Comparison of ENCODE assay signal across 8 cellular contexts in genomic region chr16:1311212-1311737, GRCh38. TPM values are rescaled to one million over a fixed set of nuclear protein-coding genes. Genes with fewer than 3 reads are reported as not detected.
A peak's percentile ranks its signal among the peaks of the same experiment; 100 is the strongest.
DNase-seq lines count a peak whose midpoint lies in the region; ATAC-seq, FAIRE-seq and TF ChIP-seq lines count a peak whose summit lies in the region.

No MANE protein-coding gene starts in this region.

- peaks cover 3% of the 10 kb centered on the region for H4K20me1 ChIP-seq in fibroblast of lung (ENCODE audit: control insufficient read depth, extremely low read depth, insufficient read depth, low read length)

- H3K4me1 Mint-ChIP-seq in progenitor cell of endocrine pancreas (ENCODE audit: low read depth) = peaks cover 19% of the 10 kb centered on the region

- H3K27me3 Mint-ChIP-seq in progenitor cell of endocrine pancreas = no peaks in the 10 kb centered on the region

- FAIRE-seq in D721Med (lab: Jason Lieb, UNC) = no peak

- peaks cover 5% of the 10 kb centered on the region for H3K36me3 Mint-ChIP-seq in progenitor cell of endocrine pancreas (ENCODE audit: insufficient read depth)

- DNase-seq in RWPE2 (ENCODE audit: low spot score) (no peak), fibroblast of lung (ENCODE audit: low read depth in 2 of 2) (no peak), progenitor cell of endocrine pancreas (ENCODE audit: low spot score, unreplicated experiment) (no peak), mucosa of gallbladder (ENCODE audit: low spot score) (no peak), D721Med (ENCODE audit: insufficient read length, low spot score) (no peak), MV-4-11 (lab: John Stamatoyannopoulos, UW) (no peak)

- H3K4me2 ChIP-seq in fibroblast of lung (ENCODE audit: extremely low read depth, insufficient read depth, low read length) = peak overlapping the region; percentile 73

- H3K4me1 ChIP-seq in ES-I3 (ENCODE audit: insufficient read depth, low read length) (peaks cover 5% of the 10 kb centered on the region; the same call in 1 of the 2 replicates), RWPE2 (ENCODE audit: insufficient read depth, poor library complexity, severe bottlenecking) (peaks cover 9% of the 10 kb centered on the region), fibroblast of lung (ENCODE audit: control insufficient read depth, extremely low read depth, insufficient read depth, low read length) (peaks cover 10% of the 10 kb centered on the region)

- H3K27me3 ChIP-seq in RWPE2 (ENCODE audit: insufficient read depth, poor library complexity, severe bottlenecking) = no peaks in the 10 kb centered on the region
- no peaks in the 10 kb centered on the region for H3K27me3 ChIP-seq in fibroblast of lung (ENCODE audit: control insufficient read depth, insufficient read depth, low read length)

- H3K36me3 ChIP-seq in ES-I3 (ENCODE audit: insufficient read depth, low read length) (peaks cover 13% of the 10 kb centered on the region), RWPE2 (ENCODE audit: low read depth) (peaks cover 53% of the 10 kb centered on the region), fibroblast of lung (ENCODE audit: control insufficient read depth, insufficient read depth, low read length) (peaks cover 26% of the 10 kb centered on the region)

- TF ChIP-seq CTCF in RWPE2 (IDR thresholded peaks at IDR 0.05; ENCODE audit: poor library complexity, severe bottlenecking) (no peak), fibroblast of lung (conservative IDR thresholded peaks at IDR 0.05 in 1 of 2, IDR thresholded peaks at IDR 0.05 in 1 of 2; ENCODE audit: low read depth in 1 of 2, low read length in 2 of 2) (no peak), progenitor cell of endocrine pancreas (IDR thresholded peaks at IDR 0.05; ENCODE audit: unreplicated experiment) (no peak), D721Med (IDR thresholded peaks at IDR 0.05; ENCODE audit: insufficient read depth, missing control alignments) (no peak)

- H3K79me2 ChIP-seq in fibroblast of lung (ENCODE audit: control insufficient read depth, insufficient read depth, low read length) = peaks cover 65% of the 10 kb centered on the region

- H3K4me3 Mint-ChIP-seq in progenitor cell of endocrine pancreas (ENCODE audit: low read depth) = peak overlapping the region; percentile 100

- peak overlapping the region; percentile 99 for H3K27ac Mint-ChIP-seq in progenitor cell of endocrine pancreas

- peak overlapping the region; percentile 90; the same call in 1 of the 2 replicates for H3K9ac ChIP-seq in ES-I3 (ENCODE audit: low read depth, low read length)
- H3K9ac ChIP-seq in fibroblast of lung (ENCODE audit: insufficient read depth, low read length) = peak overlapping the region; percentile 100

- H3K27ac ChIP-seq in RWPE2 (ENCODE audit: poor library complexity, severe bottlenecking) = no peak overlapping the region
- H3K27ac ChIP-seq in fibroblast of lung (ENCODE audit: insufficient read depth, low read length) = peak overlapping the region; percentile 13

- no peaks in the 10 kb centered on the region for H3K9me3 Mint-ChIP-seq in progenitor cell of endocrine pancreas (ENCODE audit: low read depth)

- peak overlapping the region; percentile 46 for H3K4me3 ChIP-seq in RWPE2 (ENCODE audit: severe bottlenecking)
- peak overlapping the region; percentile 66 to 96 (median 90) for H3K4me3 ChIP-seq in fibroblast of lung (replicated peaks in 1 of 4; ENCODE audit: control extremely low read depth in 1 of 4, insufficient read depth in 1 of 4, low read depth in 3 of 4, low read length in 4 of 4)

- H3K9me3 ChIP-seq in ES-I3 (ENCODE audit: control insufficient read depth, insufficient read depth, low read length) (no peaks in the 10 kb centered on the region), RWPE2 (ENCODE audit: severe bottlenecking) (no peaks in the 10 kb centered on the region), fibroblast of lung (ENCODE audit: control insufficient read depth, insufficient read depth, low read depth, low read length) (no peaks in the 10 kb centered on the region)

- H2AFZ ChIP-seq in fibroblast of lung (ENCODE audit: low read length) = no peak overlapping the region

- ATAC-seq in RWPE2 (ENCODE audit: low read depth) (no peak), HG02884 (IDR thresholded peaks at IDR 0.05; ENCODE audit: unreplicated experiment) (no peak)

RNA-seq across cellular contexts. Expression of gene UBE2I, which starts 1.8 kb away (rescaled TPM):
- total RNA-seq in fibroblast of lung (42.1 and 44.4 TPM in 2 replicates), progenitor cell of endocrine pancreas (211 and 212 TPM in 2 replicates), mucosa of gallbladder (100 TPM)
- 142 and 202 TPM in 2 replicates for polyA plus RNA-seq in fibroblast of lung
- 119 and 157 TPM in 2 replicates for polyA plus RNA-seq in fibroblast of lung (2012)
- polyA minus RNA-seq in fibroblast of lung (ENCODE audit: low replicate concordance) = 27.7 and 27.9 TPM in 2 replicates

RNA-seq across cellular contexts. Expression of gene BAIAP3, which starts 22.2 kb away (rescaled TPM):
- total RNA-seq in fibroblast of lung = 0.26 and 0.83 TPM in 2 replicates
- polyA plus RNA-seq in fibroblast of lung = 0.19 and 0.22 TPM in 2 replicates
- 0.58 and 0.73 TPM in 2 replicates for polyA plus RNA-seq in fibroblast of lung (2012)
- 0.11 and 2.9 TPM in 2 replicates for polyA minus RNA-seq in fibroblast of lung (ENCODE audit: low replicate concordance)
- 17.5 and 18.2 TPM in 2 replicates for total RNA-seq in progenitor cell of endocrine pancreas
- 2.6 TPM for total RNA-seq in mucosa of gallbladder

RNA-seq across cellular contexts. Expression of gene TSR3, which starts 40.4 kb away (rescaled TPM):
- 74.7 and 77.6 TPM in 2 replicates for total RNA-seq in fibroblast of lung
- polyA plus RNA-seq in fibroblast of lung = 36.2 and 41.9 TPM in 2 replicates
- 65.9 and 94.7 TPM in 2 replicates for polyA plus RNA-seq in fibroblast of lung (2012)
- 23.6 and 25.5 TPM in 2 replicates for polyA minus RNA-seq in fibroblast of lung (ENCODE audit: low replicate concordance)
- total RNA-seq in progenitor cell of endocrine pancreas = 52.6 and 56.8 TPM in 2 replicates
- total RNA-seq in mucosa of gallbladder = 51.2 TPM

RNA-seq across cellular contexts. Expression of gene GNPTG, which starts 40.5 kb away (rescaled TPM):
- total RNA-seq in fibroblast of lung = 38.8 and 40.8 TPM in 2 replicates
- polyA plus RNA-seq in fibroblast of lung = 43.2 and 44.6 TPM in 2 replicates
- 39.7 and 43.4 TPM in 2 replicates for polyA plus RNA-seq in fibroblast of lung (2012)
- 12.8 and 47.4 TPM in 2 replicates for polyA minus RNA-seq in fibroblast of lung (ENCODE audit: low replicate concordance)
- 49.7 and 51.7 TPM in 2 replicates for total RNA-seq in progenitor cell of endocrine pancreas
- total RNA-seq in mucosa of gallbladder = 86.6 TPM

RNA-seq across cellular contexts. Expression of gene TPSD1, which starts 55.4 kb away (rescaled TPM):
- total RNA-seq in fibroblast of lung (not detected in 2 replicates), progenitor cell of endocrine pancreas (not detected in 2 replicates), mucosa of gallbladder (0.69 TPM)
- polyA plus RNA-seq in fibroblast of lung = not detected in 2 replicates
- not detected in 2 replicates for polyA plus RNA-seq in fibroblast of lung (2012)
- not detected in 2 replicates for polyA minus RNA-seq in fibroblast of lung (ENCODE audit: low replicate concordance)
